ENCODE assay signal across 25 cellular contexts in the genomic region with DNA sequence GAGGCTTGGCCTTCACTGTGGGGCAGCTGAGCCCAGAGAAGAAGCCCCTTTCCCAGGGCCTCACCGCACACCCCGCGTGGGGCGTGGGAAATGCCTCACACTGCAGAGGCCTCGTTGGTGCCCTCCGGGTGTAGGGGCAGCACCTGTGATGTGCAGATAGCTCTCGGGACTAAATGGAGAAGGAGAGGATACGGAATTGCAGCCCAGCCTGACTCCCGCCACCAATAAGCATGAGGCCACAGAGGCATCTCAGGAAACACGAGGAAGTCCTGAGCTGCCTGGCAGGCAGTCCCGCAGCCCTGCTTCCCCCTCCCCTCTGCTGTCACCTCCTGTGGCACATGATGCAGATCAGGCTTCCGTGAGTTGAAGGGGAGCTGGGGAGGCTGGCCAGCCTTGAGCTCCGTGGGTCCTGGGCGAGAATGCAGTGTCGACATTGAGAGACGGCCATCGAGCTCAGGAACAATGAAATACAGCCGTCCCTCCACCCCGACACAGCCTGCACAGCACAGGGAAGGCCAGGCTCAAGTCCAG. TPM values are rescaled to one million over a fixed set of nuclear protein-coding genes. Genes with fewer than 3 reads are reported as not detected.
DNase-seq lines count a peak whose midpoint lies in the region; ATAC-seq and TF ChIP-seq lines count a peak whose summit lies in the region.
"Had no signal": no experiment of that assay in that cellular context is flagged by ENCODE, and none has a peak within 500 bp of the region (broad histone marks: within the 10 kb centered on the region; RNA-seq: fewer than 3 reads in every experiment).

No MANE protein-coding gene starts in this region.

- H3K4ac ChIP-seq in neuronal stem cell (ENCODE audit: low read length), result peak overlapping the region; percentile 10

- WGBS in neuronal stem cell (ENCODE audit: extremely low coverage in 2 of 2, insufficient read length in 2 of 2, insufficient replicate concordance in 1 of 2), 2 donors, result no CpG with 5 or more reads among the region's 19 CpGs

- TF ChIP-seq CTCF in left ventricle myocardium inferior (IDR thresholded peaks at IDR 0.05; ENCODE audit: borderline replicate concordance), result no peak

- H2BK120ac ChIP-seq in neuronal stem cell (ENCODE audit: low read depth, low read length), result no peak overlapping the region

- no peak overlapping the region for H2AFZ ChIP-seq in neuronal stem cell (ENCODE audit: low read length)

- peak overlapping the region; percentile 64 for H2BK15ac ChIP-seq in neuronal stem cell (ENCODE audit: low read length)

- peaks cover 3% of the 10 kb centered on the region for H3K79me1 ChIP-seq in neuronal stem cell (ENCODE audit: low read depth, low read length)

- peak overlapping the region; percentile 39 for H3K14ac ChIP-seq in neuronal stem cell (ENCODE audit: low read length)

- peak overlapping the region; percentile 81 for H2AK5ac ChIP-seq in neuronal stem cell (ENCODE audit: low read depth, low read length)

- H3K9me3 ChIP-seq in left ventricle myocardium inferior (replicated peaks) (peaks cover under 1% of the 10 kb centered on the region), neuronal stem cell (replicated peaks in 1 of 2; ENCODE audit: control insufficient read depth in 2 of 2, insufficient read depth in 1 of 2, low read depth in 1 of 2, low read length in 2 of 2) (peaks cover 0 to 5% of the 10 kb centered on the region in 2 donors)
- H3K9me3 ChIP-seq: MG63, mucosa of descending colon, SJCRH30, thoracic aorta had no signal

- H2BK5ac ChIP-seq in neuronal stem cell (ENCODE audit: low read length), result peak overlapping the region; percentile 53

- H3K4me1 ChIP-seq in left ventricle myocardium inferior (no peaks in the 10 kb centered on the region), neuronal stem cell (ENCODE audit: control insufficient read depth in 2 of 2, insufficient read depth in 1 of 2, low read depth in 1 of 2, low read length in 2 of 2) (peaks cover 0 to 5% of the 10 kb centered on the region in 2 donors)
- H3K4me1 ChIP-seq: SJCRH30 had no signal

- H4K91ac ChIP-seq in neuronal stem cell (ENCODE audit: low read depth, low read length, poor library complexity), result no peak overlapping the region

- H2BK12ac ChIP-seq in neuronal stem cell (ENCODE audit: low read length), result peak overlapping the region; percentile 94

- intact Hi-C loops in cardiac septum (cut with DNase I) (no loop called here), left ventricle myocardium inferior (cut with micrococcal nuclease) (no loop called here)

- DNase-seq in cardiac septum (ENCODE audit: low spot score), result peak; percentile 39
- DNase-seq in left ventricle myocardium inferior, result no peak
- peak; percentile 45 for DNase-seq in ecto neural progenitor cell (ENCODE audit: low spot score)
- no peak for DNase-seq in neuronal stem cell (ENCODE audit: low spot score)
- no peak for DNase-seq in stimulated activated naive CD8-positive, alpha-beta T cell treated with anti-CD3 and anti-CD28 coated beads, Interleukin-15, Interleukin-2, amounts not matched to agents 100 U/mL and 50 U/mL, for 24 hours
- no peak for DNase-seq in HEK293T (ENCODE audit: extremely low spot score)
- DNase-seq in GDM1 (lab: John Stamatoyannopoulos, UW), result no peak
- DNase-seq: ACHN; activated CD8-positive, alpha-beta T cell treated with anti-CD3 and anti-CD28 coated beads, Interleukin-2, amount 10 ng/mL, durations not matched to agents 7 days and 5 days; activated gamma-delta T cell; activated T-cell treated with anti-CD3 and anti-CD28 coated beads for 4 hours; cerebellar nuclear complex; HCEC 1CT; KG1; MG63; mucosa of descending colon; NCI-H2081; NCI-H2227 treated with DMSO at 0.1 percent for 48 hours; NCI-H526 treated with DMSO at 0.1 percent for 48 hours; nephron progenitor cell; SJCRH30; stimulated activated naive CD4-positive, alpha-beta T cell treated with Interleukin-2 at 50 U/mL for 16 hours had no signal

- no peak overlapping the region for H3K4me2 ChIP-seq in neuronal stem cell (ENCODE audit: insufficient read depth, low read length, poor library complexity, severe bottlenecking)

- peak overlapping the region; percentile 57 for H3K23ac ChIP-seq in neuronal stem cell (ENCODE audit: low read depth, low read length, poor library complexity)

- H4K8ac ChIP-seq in neuronal stem cell (ENCODE audit: low read depth, low read length), result no peak overlapping the region

- H3K4me3 ChIP-seq in left ventricle myocardium inferior (no peak overlapping the region), neuronal stem cell (ENCODE audit: low read length in 2 of 2) (no peak overlapping the region)
- H3K4me3 ChIP-seq: lung, MG63, mucosa of descending colon, SJCRH30, thoracic aorta had no signal

- H3K27me3 ChIP-seq in left ventricle myocardium inferior (ENCODE audit: low read depth), result peaks cover 23% of the 10 kb centered on the region
- H3K27me3 ChIP-seq in neuronal stem cell (ENCODE audit: control insufficient read depth in 3 of 3, insufficient read depth in 3 of 3, low read depth in 1 of 3, low read length in 3 of 3), result peaks cover 0 to 2% (median 0%) of the 10 kb centered on the region in 3 experiments
- H3K27me3 ChIP-seq: SJCRH30 had no signal

- peak overlapping the region; percentile 84 for H3K18ac ChIP-seq in neuronal stem cell (ENCODE audit: low read length)

- CTCF ChIA-PET in HEK293T (lab: Yijun Ruan, JAX), result no interaction called here

- POLR2A ChIA-PET in HEK293T (lab: Yijun Ruan, JAX), result no interaction called here

- H3K9ac ChIP-seq in neuronal stem cell (ENCODE audit: low read depth, low read length, poor library complexity), result peak overlapping the region; percentile 60

- no peak for ATAC-seq in HG02642 (IDR thresholded peaks at IDR 0.05; ENCODE audit: poor library complexity, unreplicated experiment)
- ATAC-seq in stimulated activated naive CD8-positive, alpha-beta T cell treated with anti-CD3 and anti-CD28 coated beads, Interleukin-15, Interleukin-2, amounts not matched to agents 100 U/mL and 50 U/mL, for 24 hours, result no peak
- ATAC-seq: activated CD8-positive, alpha-beta T cell treated with anti-CD3 and anti-CD28 coated beads, Interleukin-2, amount 10 ng/mL, durations not matched to agents 7 days and 5 days; mucosa of descending colon had no signal

- H3K36me3 ChIP-seq in left ventricle myocardium inferior (no peaks in the 10 kb centered on the region), neuronal stem cell (replicated peaks in 1 of 2; ENCODE audit: control insufficient read depth in 2 of 2, insufficient read depth in 2 of 2, low read length in 2 of 2) (peaks cover 0 to 4% of the 10 kb centered on the region in 2 donors)
- H3K36me3 ChIP-seq: MG63, SJCRH30, thoracic aorta had no signal

- H3K27ac ChIP-seq in left ventricle myocardium inferior (replicated peaks), result no peak overlapping the region
- no peak overlapping the region for H3K27ac ChIP-seq in neuronal stem cell (replicated peaks; ENCODE audit: low read length)
- H3K27ac ChIP-seq: SJCRH30, thoracic aorta had no signal

TF ChIP-seq in HEK293T, 16 proteins besides CTCF, POLR2A, EP300 and RAD21:
- no peak for TF ChIP-seq L3MBTL2 (conservative IDR thresholded peaks at IDR 0.05)

RNA-seq across cellular contexts. Expression of a gene that starts 59.6 kb away (rescaled TPM):
- total RNA-seq in cardiac septum (35.3 TPM), left ventricle myocardium inferior (38.2 TPM)
- polyA plus RNA-seq in neuronal stem cell (2013, experiment 1 of 2), result 26.3 TPM
- polyA plus RNA-seq in neuronal stem cell (2013, experiment 2 of 2), result 26.5 TPM

Comparison
In these comparisons a context has a peak if more than half of its experiments do, and no peak if none do; other contexts are left out.
1. DNase-seq: peak in cardiac septum (single experiment) and ecto neural progenitor cell (single experiment); none in left ventricle myocardium inferior (single experiment), neuronal stem cell (single experiment), stimulated activated naive CD8-positive, alpha-beta T cell treated with anti-CD3 and anti-CD28 coated beads, Interleukin-15, Interleukin-2, amounts not matched to agents 100 U/mL and 50 U/mL, for 24 hours (single experiment), HEK293T (single experiment) and GDM1 (single experiment).